7 cellular contexts compared by ENCODE assay signal in genomic region chr12:74420-75190, GRCh38. TPM values are rescaled to one million over a fixed set of nuclear protein-coding genes. Genes with fewer than 3 reads are reported as not detected.
DNase-seq lines count a peak whose midpoint lies in the region; TF ChIP-seq lines count a peak whose summit lies in the region.
"Not testable (repeated sequence)": the region's sequence is repeated elsewhere in the genome, so short reads cannot be mapped to it uniquely, and the experiment has no call there.
"Had no signal": no experiment of that assay in that cellular context is flagged by ENCODE, and none has a peak within 500 bp of the region (broad histone marks: within the 10 kb centered on the region; RNA-seq: fewer than 3 reads in every experiment).

No MANE protein-coding gene starts in this region.

- H3K27me3 Mint-ChIP-seq in H9 (ENCODE audit: low read depth) (peaks cover 66% of the 10 kb centered on the region), glutamatergic neuron (ENCODE audit: unreplicated experiment) (peaks cover 22% of the 10 kb centered on the region)

- not testable (repeated sequence) for H3K4me3 ChIP-seq in coronary artery

- DNase-seq in H9: peak; percentile 31
- peak; percentile 66 for DNase-seq in coronary artery (ENCODE audit: low spot score)
- not testable (repeated sequence) for DNase-seq in glutamatergic neuron
- peak; percentile 40 for DNase-seq in islet precursor cell

- not testable (repeated sequence) for H3K9ac ChIP-seq in H9 (ENCODE audit: extremely low read depth, insufficient read length, low read length)

- not testable (repeated sequence) for H3K27me3 ChIP-seq in H9 (ENCODE audit: insufficient read depth, low read length)

- WGBS in H9 (ENCODE audit: extremely low coverage, insufficient read length, low lambda C conversion rate): no CpG with 5 or more reads among the region's 8 CpGs

- not testable (repeated sequence) for H2AK5ac ChIP-seq in H9 (ENCODE audit: insufficient read length, low read length)

- H3K18ac ChIP-seq in H9 (ENCODE audit: insufficient read length, low read depth, low read length): not testable (repeated sequence)

- H3K23me2 ChIP-seq in H9 (ENCODE audit: insufficient read length, low read depth, low read length, poor library complexity, severe bottlenecking): not testable (repeated sequence)

- H3T11ph ChIP-seq in H9 (ENCODE audit: low read length): not testable (repeated sequence)

- H4K5ac ChIP-seq in H9 (ENCODE audit: insufficient read length, low read depth, low read length): not testable (repeated sequence)

- H4K20me1 ChIP-seq in H9 (ENCODE audit: control insufficient read depth, insufficient read depth, insufficient read length): not testable (repeated sequence)

- not testable (repeated sequence) for H2BK5ac ChIP-seq in H9 (ENCODE audit: insufficient read length, low read length)

- H3K14ac ChIP-seq in H9 (ENCODE audit: insufficient read depth, low read length): not testable (repeated sequence)

- not testable (repeated sequence) for H3K27ac ChIP-seq in H9 (ENCODE audit: insufficient read length, low read depth, low read length); coronary artery
- peak overlapping the region; percentile 8 for H3K27ac ChIP-seq in angular gyrus (ENCODE audit: low read depth, low read length)

- not testable (repeated sequence) for H4K8ac ChIP-seq in H9 (replicated peaks; ENCODE audit: insufficient read length, low read depth, low read length)

- not testable (repeated sequence) for H3K56ac ChIP-seq in H9 (ENCODE audit: insufficient read length, low read depth, low read length)

- H3K36me3 Mint-ChIP-seq in H9 (ENCODE audit: insufficient read depth in 1 of 3, low read depth in 3 of 3); glutamatergic neuron (ENCODE audit: unreplicated experiment): not testable (repeated sequence)

- H2BK20ac ChIP-seq in H9 (ENCODE audit: low read depth, low read length, poor library complexity, severe bottlenecking): not testable (repeated sequence)

- H3K4me2 ChIP-seq in H9 (ENCODE audit: insufficient read depth, insufficient read length, low read length): not testable (repeated sequence)

- H2BK12ac ChIP-seq in H9 (ENCODE audit: insufficient read length, low read depth, low read length): not testable (repeated sequence)

- H2BK15ac ChIP-seq in H9 (ENCODE audit: low read depth, low read length): not testable (repeated sequence)

- not testable (repeated sequence) for H3K9me3 ChIP-seq in H9 (ENCODE audit: control insufficient read depth, low read depth, low read length)

- not testable (repeated sequence) for H3K4me1 ChIP-seq in H9 (ENCODE audit: insufficient read depth, low read length)

- H3K23ac ChIP-seq in H9 (ENCODE audit: insufficient read length, low read depth, low read length): not testable (repeated sequence)

- not testable (repeated sequence) for H3K4ac ChIP-seq in H9 (ENCODE audit: low read depth, low read length)

- not testable (repeated sequence) for H3K27ac Mint-ChIP-seq in H9; glutamatergic neuron (ENCODE audit: unreplicated experiment)

- not testable (repeated sequence) for TF ChIP-seq CTCF in H9 (conservative IDR thresholded peaks at IDR 0.05); coronary artery (IDR thresholded peaks at IDR 0.05); glutamatergic neuron (IDR thresholded peaks at IDR 0.05; ENCODE audit: partially characterized antibody, unreplicated experiment)

- H3K9me3 Mint-ChIP-seq in H9; glutamatergic neuron (ENCODE audit: unreplicated experiment): not testable (repeated sequence)

- H3K79me1 ChIP-seq in H9 (ENCODE audit: insufficient read depth, low read depth, low read length, poor library complexity, severe bottlenecking): not testable (repeated sequence)

- H3K4me3 Mint-ChIP-seq in H9: not testable (repeated sequence)
- H3K4me3 Mint-ChIP-seq in glutamatergic neuron (ENCODE audit: unreplicated experiment): peak overlapping the region; percentile 28

- H3K79me2 ChIP-seq in H9 (ENCODE audit: insufficient read depth, low read length): not testable (repeated sequence)

- H2AFZ ChIP-seq in H9 (ENCODE audit: low read length): not testable (repeated sequence)

- H2BK120ac ChIP-seq in H9 (ENCODE audit: low read depth, low read length, poor library complexity, severe bottlenecking): not testable (repeated sequence)

- not testable (repeated sequence) for H3K4me1 Mint-ChIP-seq in H9; glutamatergic neuron (ENCODE audit: low read depth, unreplicated experiment)

- not testable (repeated sequence) for H4K91ac ChIP-seq in H9 (ENCODE audit: insufficient read length, low read depth, low read length)

RNA-seq across cellular contexts. Expression of gene IQSEC3, which starts 8.0 kb away (rescaled TPM):
- total RNA-seq in H9 (2021): 0.50 and 0.55 TPM in 2 replicates
- 41.4 TPM for total RNA-seq in glutamatergic neuron (ENCODE audit: unreplicated experiment)
- total RNA-seq: A172, Calu3 had no signal

Comparison
In these comparisons a context has a peak if more than half of its experiments do, and no peak if none do; other contexts are left out.
1. RNA of gene IQSEC3, which starts 8.0 kb away (total RNA-seq): 41.4 TPM in glutamatergic neuron (single experiment); 0.50 to 0.55 TPM in H9; every median in the first group is over 10 times any median in the second.